Comparison of ENCODE assay signal across 1 cellular context in the genomic region with DNA sequence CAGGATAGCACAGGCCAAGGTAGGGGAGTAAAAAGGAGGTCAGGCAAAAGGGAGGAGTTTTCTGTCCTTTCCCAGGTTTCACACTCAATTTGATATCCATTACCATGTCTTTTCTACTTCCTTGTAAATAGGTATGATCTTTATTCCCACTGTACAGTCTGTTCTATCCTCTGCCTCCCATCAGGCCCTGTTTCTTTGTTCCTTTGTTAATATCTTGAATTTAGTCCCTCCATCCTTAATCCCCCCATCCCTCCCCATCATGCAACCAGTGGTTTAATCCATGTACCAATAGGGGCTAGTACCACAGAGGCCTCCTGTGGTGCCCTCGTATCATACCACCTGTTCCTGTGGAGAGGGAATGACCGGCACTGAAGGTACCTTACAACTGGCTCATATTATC.
TF ChIP-seq lines count a peak whose summit lies in the region.

No MANE protein-coding gene starts in this region.

TF ChIP-seq in endothelial cell of umbilical vein, 7 proteins besides CTCF, POLR2A, EP300 and RAD21:
- TF ChIP-seq GATA2 (IDR thresholded peaks at IDR 0.05; ENCODE audit: insufficient read depth, insufficient read length, low read depth, low read length) (no peak), POLR2AphosphoS5 (IDR thresholded peaks at IDR 0.05; ENCODE audit: insufficient read depth, low read depth, low read length) (no peak), EZH2 (IDR thresholded peaks at IDR 0.05; ENCODE audit: borderline replicate concordance, low read depth, low read length, severe bottlenecking) (no peak), JUN (IDR thresholded peaks at IDR 0.05; ENCODE audit: borderline replicate concordance, insufficient read depth, insufficient read length, low read depth) (no peak), FOS (IDR thresholded peaks at IDR 0.05; ENCODE audit: borderline replicate concordance, insufficient read depth, low read length) (no peak), MYC (IDR thresholded peaks at IDR 0.05; ENCODE audit: low read depth, low read length) (no peak)
- TF ChIP-seq, protein P1, sequence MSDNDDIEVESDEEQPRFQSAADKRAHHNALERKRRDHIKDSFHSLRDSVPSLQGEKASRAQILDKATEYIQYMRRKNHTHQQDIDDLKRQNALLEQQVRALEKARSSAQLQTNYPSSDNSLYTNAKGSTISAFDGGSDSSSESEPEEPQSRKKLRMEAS (IDR thresholded peaks at IDR 0.05; ENCODE audit: insufficient read depth, insufficient read length) = no peak
